ENCODE assay signal across 8 cellular contexts in genomic region chr3:133572158-133573053, GRCh38. TPM values are rescaled to one million over a fixed set of nuclear protein-coding genes. Genes with fewer than 3 reads are reported as not detected.
A peak's percentile ranks its signal among the peaks of the same experiment; 100 is the strongest.
DNase-seq lines count a peak whose midpoint lies in the region; ATAC-seq and TF ChIP-seq lines count a peak whose summit lies in the region.

No MANE protein-coding gene starts in this region.

- H3K27ac Mint-ChIP-seq in dendritic cell treated with granulocyte-macrophage colony-stimulating factor and Interleukin-4, amounts not matched to agents 40 ng/mL and 50 ng/mL, for 4 days, result peak overlapping the region; percentile 98
- H3K27ac Mint-ChIP-seq in natural killer cell treated with Interleukin-12 subunit alpha and Interleukin-12 subunit beta and Interleukin-15 and Interleukin-18, amount 100 ng/mL, for 72 hours, result peak overlapping the region; percentile 100

- TF ChIP-seq CTCF in heart right ventricle (IDR thresholded peaks at IDR 0.05), result no peak

- peak overlapping the region; percentile 49 to 96 (median 89) for H3K27ac ChIP-seq in heart right ventricle

- peaks cover 67% of the 10 kb centered on the region for H3K4me1 Mint-ChIP-seq in dendritic cell treated with granulocyte-macrophage colony-stimulating factor and Interleukin-4, amounts not matched to agents 40 ng/mL and 50 ng/mL, for 4 days (ENCODE audit: low read depth)
- H3K4me1 Mint-ChIP-seq in natural killer cell treated with Interleukin-12 subunit alpha and Interleukin-12 subunit beta and Interleukin-15 and Interleukin-18, amount 100 ng/mL, for 72 hours (ENCODE audit: low read depth in 2 of 2), result peaks cover 33 to 42% of the 10 kb centered on the region in 2 donors

- peak overlapping the region in 9 of 10 donors; percentile 11 to 89 (median 45) for H3K4me3 ChIP-seq in heart right ventricle

- no peaks in the 10 kb centered on the region for H3K27me3 Mint-ChIP-seq in dendritic cell treated with granulocyte-macrophage colony-stimulating factor and Interleukin-4, amounts not matched to agents 40 ng/mL and 50 ng/mL, for 4 days
- no peaks in the 10 kb centered on the region for H3K27me3 Mint-ChIP-seq in natural killer cell treated with Interleukin-12 subunit alpha and Interleukin-12 subunit beta and Interleukin-15 and Interleukin-18, amount 100 ng/mL, for 72 hours

- no peak for ATAC-seq in heart right ventricle
- no peak for ATAC-seq in left ventricle myocardium superior
- ATAC-seq in natural killer cell treated with Interleukin-12 subunit alpha and Interleukin-12 subunit beta and Interleukin-15 and Interleukin-18, amount 100 ng/mL, for 72 hours, result no peak

- no peaks in the 10 kb centered on the region for H3K27me3 ChIP-seq in heart right ventricle

- H3K4me1 ChIP-seq in heart right ventricle, result peaks cover 3 to 71% (median 45%) of the 10 kb centered on the region in 9 donors

- 81 to 91% methylated on average over 19 of the region's 19 CpGs for WGBS in heart right ventricle, 2 donors

- DNase-seq in heart right ventricle (no peak), left ventricle myocardium superior (no peak), M059J (ENCODE audit: low read depth) (peak; percentile 64), 8988T (no peak), NCI-H226 (no peak), NCI-H128 (lab: John Stamatoyannopoulos, UW; ENCODE audit: unreplicated experiment) (no peak)
- no peak for DNase-seq in natural killer cell treated with Interleukin-12 subunit alpha and Interleukin-12 subunit beta and Interleukin-15 and Interleukin-18, amount 100 ng/mL, for 72 hours (ENCODE audit: low spot score)

- H3K36me3 Mint-ChIP-seq in dendritic cell treated with granulocyte-macrophage colony-stimulating factor and Interleukin-4, amounts not matched to agents 40 ng/mL and 50 ng/mL, for 4 days (ENCODE audit: low read depth), result peaks cover 31% of the 10 kb centered on the region
- peaks cover 22% of the 10 kb centered on the region for H3K36me3 Mint-ChIP-seq in natural killer cell treated with Interleukin-12 subunit alpha and Interleukin-12 subunit beta and Interleukin-15 and Interleukin-18, amount 100 ng/mL, for 72 hours

- intact Hi-C loops in heart right ventricle (cut with DNase I), result loop anchor here (2.0 to 10.0 kb wide), 8 partner anchors 98 to 850 kb away; partner anchors contain the start of genes NPHP3 (in 6 of the 10) and AMOTL2 (in 1 of the 10)
- intact Hi-C loops in left ventricle myocardium superior (cut with micrococcal nuclease), result loop anchor here (5.0 kb wide), 1 partner anchor 850 kb away; the partner anchor contains the start of gene NPHP3
- intact Hi-C loops in dendritic cell treated with granulocyte-macrophage colony-stimulating factor and Interleukin-4, amounts not matched to agents 40 ng/mL and 50 ng/mL, for 4 days (cut with micrococcal nuclease), result loop anchor here (5.0 kb wide), 2 partner anchors 915 to 1155 kb away; partner anchors contain the start of genes ANAPC13, CEP63 and DNAJC13

- H3K4me3 Mint-ChIP-seq in dendritic cell treated with granulocyte-macrophage colony-stimulating factor and Interleukin-4, amounts not matched to agents 40 ng/mL and 50 ng/mL, for 4 days, result peak overlapping the region; percentile 80
- peak overlapping the region; percentile 96 for H3K4me3 Mint-ChIP-seq in natural killer cell treated with Interleukin-12 subunit alpha and Interleukin-12 subunit beta and Interleukin-15 and Interleukin-18, amount 100 ng/mL, for 72 hours

- peaks cover 0 to 26% (median 10%) of the 10 kb centered on the region in 9 donors for H3K36me3 ChIP-seq in heart right ventricle

- no peaks in the 10 kb centered on the region for H3K9me3 Mint-ChIP-seq in dendritic cell treated with granulocyte-macrophage colony-stimulating factor and Interleukin-4, amounts not matched to agents 40 ng/mL and 50 ng/mL, for 4 days
- H3K9me3 Mint-ChIP-seq in natural killer cell treated with Interleukin-12 subunit alpha and Interleukin-12 subunit beta and Interleukin-15 and Interleukin-18, amount 100 ng/mL, for 72 hours, result no peaks in the 10 kb centered on the region

- no peaks in the 10 kb centered on the region for H3K9me3 ChIP-seq in heart right ventricle

RNA-seq across cellular contexts. Expression of gene CDV3, which starts 1.1 kb away (rescaled TPM):
- 100 to 1,000 TPM; 125 to 182 (median 153) TPM for total RNA-seq in heart right ventricle
- 10 to 100 TPM; 27.9 to 83.5 TPM for polyA plus RNA-seq in heart right ventricle
- total RNA-seq in left ventricle myocardium superior, result 159 TPM
- total RNA-seq in M059J (2014; rRNA removed; shearing (Covaris generic)), result 143 and 202 TPM in 2 replicates
- total RNA-seq in natural killer cell treated with Interleukin-12 subunit alpha and Interleukin-12 subunit beta and Interleukin-15 and Interleukin-18, amount 100 ng/mL, for 72 hours, result 100 to 1,000 TPM; 202 to 204 TPM
